ENCODE assay signal across 8 cellular contexts in the genomic region with DNA sequence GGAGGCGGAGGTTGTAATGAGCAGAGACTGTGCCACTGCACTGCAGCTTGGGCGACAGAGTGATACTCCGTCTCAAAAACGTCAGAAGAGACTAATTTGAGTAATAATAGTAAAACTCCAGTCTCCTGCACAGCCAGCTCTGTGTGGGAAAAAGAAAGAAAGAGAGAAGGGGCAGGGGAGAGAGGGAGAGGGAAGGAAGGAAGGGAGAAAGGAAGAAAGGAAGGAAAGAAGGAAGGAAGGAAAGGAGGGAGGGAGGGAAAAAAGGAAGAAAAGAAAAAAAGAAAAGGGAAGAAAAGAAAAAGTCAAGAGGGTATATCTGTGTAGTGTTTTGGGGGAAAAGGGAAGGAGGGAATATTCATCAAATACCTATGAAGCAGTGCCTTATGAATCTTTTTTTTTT. TPM values are rescaled to one million over a fixed set of nuclear protein-coding genes. Genes with fewer than 3 reads are reported as not detected.
"Had no signal": no experiment of that assay in that cellular context is flagged by ENCODE, and none has a peak within 500 bp of the region (broad histone marks: within the 10 kb centered on the region; RNA-seq: fewer than 3 reads in every experiment).

No MANE protein-coding gene starts in this region.

- H3K9ac ChIP-seq: GM23248 had no signal

- H3K9me3 ChIP-seq: HAP-1 had no signal

- DNase-seq: GM23248, GOT3, H7, IMR-90, KBM-7 had no signal

- ATAC-seq: HCT116 had no signal

- H2AFZ ChIP-seq: GM23248 had no signal

- H3K4me1 ChIP-seq: HAP-1 had no signal

- H3K27ac ChIP-seq: GM23248 had no signal

- H3K36me3 ChIP-seq: HAP-1 had no signal

- H3K4me3 ChIP-seq: GM23248, HAP-1 had no signal

- FAIRE-seq: HTR-8/SVneo had no signal

RNA-seq across cellular contexts. Expression of a gene that starts 29.5 kb away (rescaled TPM):
- total RNA-seq: GM23248, IMR-90 had no signal
- polyA plus RNA-seq: GM23248, IMR-90 had no signal
